2 cellular contexts compared by ENCODE assay signal in genomic region chr21:22345624-22346023, GRCh38.
TF ChIP-seq lines count a peak whose summit lies in the region.

No MANE protein-coding gene starts in this region.

TF ChIP-seq in liver, 16 proteins besides CTCF, POLR2A, EP300 and RAD21 (continued from another document):
- TF ChIP-seq ATF3 (IDR thresholded peaks at IDR 0.05), result no peak
- no peak for TF ChIP-seq ZBTB33 (IDR thresholded peaks at IDR 0.05)
TF ChIP-seq in liver: peak in this region for 0.

TF ChIP-seq in HepG2, 621 proteins besides CTCF, POLR2A, EP300 and RAD21:
- TF ChIP-seq TFDP2 (CRISPR knock-in tag; IDR thresholded peaks at IDR 0.05), result no peak
- no peak for TF ChIP-seq ZNF207 (IDR thresholded peaks at IDR 0.05; ENCODE audit: borderline replicate concordance)
- TF ChIP-seq DPF2 (CRISPR knock-in tag; IDR thresholded peaks at IDR 0.05; ENCODE audit: borderline replicate concordance, low read depth), result no peak
- TF ChIP-seq SNAPC4 (CRISPR knock-in tag; IDR thresholded peaks at IDR 0.05), result no peak
- TF ChIP-seq ZNF414 (CRISPR knock-in tag; IDR thresholded peaks at IDR 0.05), result no peak
- TF ChIP-seq HIVEP1 (CRISPR knock-in tag; IDR thresholded peaks at IDR 0.05), result no peak
- TF ChIP-seq SOX13 (IDR thresholded peaks at IDR 0.05), result no peak
- no peak for TF ChIP-seq SOX13 (CRISPR knock-in tag; conservative IDR thresholded peaks at IDR 0.05 in 1 of 2, IDR thresholded peaks at IDR 0.05 in 1 of 2)
- TF ChIP-seq ZNF24 (IDR thresholded peaks at IDR 0.05), result no peak
- TF ChIP-seq ZNF570 (CRISPR knock-in tag; IDR thresholded peaks at IDR 0.05; ENCODE audit: borderline replicate concordance), result no peak
- TF ChIP-seq RARG (CRISPR knock-in tag; IDR thresholded peaks at IDR 0.05; ENCODE audit: low read depth), result no peak
- no peak for TF ChIP-seq MED1 (CRISPR knock-in tag; IDR thresholded peaks at IDR 0.05)
- TF ChIP-seq SATB2 (CRISPR knock-in tag; IDR thresholded peaks at IDR 0.05), result no peak
- TF ChIP-seq ZSCAN22 (CRISPR knock-in tag; IDR thresholded peaks at IDR 0.05), result no peak
- no peak for TF ChIP-seq CSRNP2 (CRISPR knock-in tag; conservative IDR thresholded peaks at IDR 0.05; ENCODE audit: low read depth)
